13 cellular contexts compared by ENCODE assay signal in genomic region chr1:162734047-162734446, GRCh38. TPM values are rescaled to one million over a fixed set of nuclear protein-coding genes. Genes with fewer than 3 reads are reported as not detected.
DNase-seq lines count a peak whose midpoint lies in the region; ATAC-seq and TF ChIP-seq lines count a peak whose summit lies in the region.
"Had no signal": no experiment of that assay in that cellular context is flagged by ENCODE, and none has a peak within 500 bp of the region (broad histone marks: within the 10 kb centered on the region; RNA-seq: fewer than 3 reads in every experiment).

No MANE protein-coding gene starts in this region.

- TF ChIP-seq CTCF in colonic mucosa (IDR thresholded peaks at IDR 0.05), result no peak
- no peak for TF ChIP-seq CTCF in mucosa of descending colon (IDR thresholded peaks at IDR 0.05)

- H3K36me3 ChIP-seq in colonic mucosa (no peaks in the 10 kb centered on the region), mucosa of descending colon (ENCODE audit: low read depth) (no peaks in the 10 kb centered on the region), subcutaneous abdominal adipose tissue (ENCODE audit: control insufficient read depth in 5 of 5, insufficient read depth in 5 of 5, low read length in 5 of 5) (peaks cover 0 to 6% (median 0%) of the 10 kb centered on the region in 5 donors)

- DNase-seq in colonic mucosa (no peak), mucosa of descending colon (no peak), NCI-H226 (no peak), activated gamma-delta T cell (lab: John Stamatoyannopoulos, UW) (no peak), hippocampal formation (lab: John Stamatoyannopoulos, UW) (no peak)
- DNase-seq: BE2C; CD8-positive, alpha-beta T cell; COR-L47; DMS153; DND-41; GDM1 had no signal

- H3K9me3 ChIP-seq in colonic mucosa (no peaks in the 10 kb centered on the region), mucosa of descending colon (no peaks in the 10 kb centered on the region), subcutaneous abdominal adipose tissue (ENCODE audit: control insufficient read depth in 5 of 5, low read length in 5 of 5) (no peaks in the 10 kb centered on the region)
- H3K9me3 ChIP-seq: A549, BE2C had no signal

- intact Hi-C loops in colonic mucosa (cut with DNase I), result no loop called here
- intact Hi-C loops in mucosa of descending colon (cut with DNase I, micrococcal nuclease), result no loop called here

- H3K9ac ChIP-seq in colonic mucosa (ENCODE audit: low read depth in 2 of 2, low read length in 2 of 2), result no peak overlapping the region
- no peak overlapping the region for H3K9ac ChIP-seq in subcutaneous abdominal adipose tissue (ENCODE audit: low read length in 5 of 5)

- H3K4me3 ChIP-seq in colonic mucosa (no peak overlapping the region), mucosa of descending colon (no peak overlapping the region), subcutaneous abdominal adipose tissue (ENCODE audit: low read depth in 1 of 5, low read length in 5 of 5) (no peak overlapping the region)
- H3K4me3 ChIP-seq: A549 had no signal

- H3K4me1 ChIP-seq in colonic mucosa (peaks cover 13% of the 10 kb centered on the region), mucosa of descending colon (ENCODE audit: low read depth) (peaks cover under 1% of the 10 kb centered on the region), subcutaneous abdominal adipose tissue (ENCODE audit: control insufficient read depth in 5 of 5, insufficient read depth in 5 of 5, low read length in 5 of 5) (peaks cover 0 to 35% (median 20%) of the 10 kb centered on the region in 5 donors)
- H3K4me1 ChIP-seq: A549, BE2C had no signal

- H3K27me3 ChIP-seq in colonic mucosa, result no peaks in the 10 kb centered on the region
- H3K27me3 ChIP-seq in subcutaneous abdominal adipose tissue (ENCODE audit: control insufficient read depth in 5 of 5, insufficient read depth in 4 of 5, low read length in 5 of 5), result no peaks in the 10 kb centered on the region
- H3K27me3 ChIP-seq: BE2C had no signal

- peak; percentile 73 for ATAC-seq in mucosa of descending colon
- ATAC-seq: A549; CD8-positive, alpha-beta T cell had no signal

- H3K27ac ChIP-seq in colonic mucosa (peak overlapping the region; percentile 33), subcutaneous abdominal adipose tissue (ENCODE audit: low read depth, low read length) (peak overlapping the region; percentile 84)
- H3K27ac ChIP-seq: A549 had no signal

RNA-seq across cellular contexts. Expression of gene HSD17B7, which starts 56.5 kb away (rescaled TPM):
- 10 to 100 TPM; 17.7 to 32.1 TPM for total RNA-seq in colonic mucosa
- 10 to 100 TPM; 20.8 to 22.2 (median 21.3) TPM for total RNA-seq in mucosa of descending colon
